1 cellular context compared by ENCODE assay signal in the genomic region with DNA sequence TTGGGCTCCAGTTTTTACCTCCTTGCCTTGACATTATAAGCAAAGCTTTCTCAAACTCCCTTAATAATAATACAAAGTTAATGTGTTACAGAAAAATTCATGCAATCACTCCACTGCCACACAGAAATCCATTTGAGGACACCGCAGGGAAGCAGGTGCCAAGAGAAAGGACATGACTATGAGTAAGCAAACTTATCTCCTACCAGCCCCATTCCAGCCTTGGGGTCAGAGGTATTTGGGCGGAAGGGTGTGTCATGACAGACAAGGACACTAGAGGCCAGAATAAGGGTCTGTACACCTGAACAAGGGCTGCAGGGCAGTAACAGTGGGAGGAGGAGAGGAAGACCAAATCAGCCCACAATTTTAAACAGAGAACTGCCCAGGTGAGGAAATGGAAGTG.
TF ChIP-seq lines count a peak whose summit lies in the region.

No MANE protein-coding gene starts in this region.

TF ChIP-seq in K562, 482 proteins besides CTCF, POLR2A, EP300 and RAD21 (continued from another document):
- TF ChIP-seq, protein P1, sequence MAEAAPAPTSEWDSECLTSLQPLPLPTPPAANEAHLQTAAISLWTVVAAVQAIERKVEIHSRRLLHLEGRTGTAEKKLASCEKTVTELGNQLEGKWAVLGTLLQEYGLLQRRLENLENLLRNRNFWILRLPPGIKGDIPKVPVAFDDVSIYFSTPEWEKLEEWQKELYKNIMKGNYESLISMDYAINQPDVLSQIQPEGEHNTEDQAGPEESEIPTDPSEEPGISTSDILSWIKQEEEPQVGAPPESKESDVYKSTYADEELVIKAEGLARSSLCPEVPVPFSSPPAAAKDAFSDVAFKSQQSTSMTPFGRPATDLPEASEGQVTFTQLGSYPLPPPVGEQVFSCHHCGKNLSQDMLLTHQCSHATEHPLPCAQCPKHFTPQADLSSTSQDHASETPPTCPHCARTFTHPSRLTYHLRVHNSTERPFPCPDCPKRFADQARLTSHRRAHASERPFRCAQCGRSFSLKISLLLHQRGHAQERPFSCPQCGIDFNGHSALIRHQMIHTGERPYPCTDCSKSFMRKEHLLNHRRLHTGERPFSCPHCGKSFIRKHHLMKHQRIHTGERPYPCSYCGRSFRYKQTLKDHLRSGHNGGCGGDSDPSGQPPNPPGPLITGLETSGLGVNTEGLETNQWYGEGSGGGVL (CRISPR knock-in tag; IDR thresholded peaks at IDR 0.05): no peak
- TF ChIP-seq ZBTB1 (CRISPR knock-in tag; IDR thresholded peaks at IDR 0.05; ENCODE audit: borderline replicate concordance, low read depth) (no peak), KAT7 (CRISPR knock-in tag; IDR thresholded peaks at IDR 0.05; ENCODE audit: borderline replicate concordance) (no peak), SMARCE1 (IDR thresholded peaks at IDR 0.05) (no peak), JUND (IDR thresholded peaks at IDR 0.05; ENCODE audit: borderline replicate concordance, low read depth, low read length) (0 out of 2 replicates have a peak, but pooled peaks have one; percentile 44), JUND (tag; IDR thresholded peaks at IDR 0.05; ENCODE audit: borderline replicate concordance, low read depth, low read length) (no peak), FOXK1 (CRISPR knock-in tag; IDR thresholded peaks at IDR 0.05; ENCODE audit: borderline replicate concordance) (no peak), TBL1XR1 (IDR thresholded peaks at IDR 0.05; ENCODE audit: low read length in 2 of 2) (no peak), ZNF77 (CRISPR knock-in tag; IDR thresholded peaks at IDR 0.05) (no peak), FOSL1 (tag; conservative IDR thresholded peaks at IDR 0.05) (peak; percentile 62), PTRF (tag; IDR thresholded peaks at IDR 0.05) (no peak), HDAC6 (IDR thresholded peaks at IDR 0.05; ENCODE audit: low read depth, low read length) (no peak), EHMT2 (IDR thresholded peaks at IDR 0.05) (no peak), NFE2 (IDR thresholded peaks at IDR 0.05; ENCODE audit: low read depth) (peak; percentile 66), ZNF57 (CRISPR knock-in tag; IDR thresholded peaks at IDR 0.05) (no peak), NUFIP1 (IDR thresholded peaks at IDR 0.05; ENCODE audit: partially characterized antibody) (no peak), SP1 (CRISPR knock-in tag; IDR thresholded peaks at IDR 0.05) (no peak), ZNF224 (CRISPR knock-in tag; IDR thresholded peaks at IDR 0.05) (no peak), SMAD3 (CRISPR knock-in tag; conservative IDR thresholded peaks at IDR 0.05) (no peak), NELFE (IDR thresholded peaks at IDR 0.05; ENCODE audit: insufficient read depth, insufficient read length) (no peak), ZNF444 (CRISPR knock-in tag; IDR thresholded peaks at IDR 0.05) (no peak)
- TF ChIP-seq, protein P2, sequence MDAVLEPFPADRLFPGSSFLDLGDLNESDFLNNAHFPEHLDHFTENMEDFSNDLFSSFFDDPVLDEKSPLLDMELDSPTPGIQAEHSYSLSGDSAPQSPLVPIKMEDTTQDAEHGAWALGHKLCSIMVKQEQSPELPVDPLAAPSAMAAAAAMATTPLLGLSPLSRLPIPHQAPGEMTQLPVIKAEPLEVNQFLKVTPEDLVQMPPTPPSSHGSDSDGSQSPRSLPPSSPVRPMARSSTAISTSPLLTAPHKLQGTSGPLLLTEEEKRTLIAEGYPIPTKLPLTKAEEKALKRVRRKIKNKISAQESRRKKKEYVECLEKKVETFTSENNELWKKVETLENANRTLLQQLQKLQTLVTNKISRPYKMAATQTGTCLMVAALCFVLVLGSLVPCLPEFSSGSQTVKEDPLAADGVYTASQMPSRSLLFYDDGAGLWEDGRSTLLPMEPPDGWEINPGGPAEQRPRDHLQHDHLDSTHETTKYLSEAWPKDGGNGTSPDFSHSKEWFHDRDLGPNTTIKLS (IDR thresholded peaks at IDR 0.05; ENCODE audit: borderline replicate concordance, low read depth): no peak
- TF ChIP-seq, protein P3, sequence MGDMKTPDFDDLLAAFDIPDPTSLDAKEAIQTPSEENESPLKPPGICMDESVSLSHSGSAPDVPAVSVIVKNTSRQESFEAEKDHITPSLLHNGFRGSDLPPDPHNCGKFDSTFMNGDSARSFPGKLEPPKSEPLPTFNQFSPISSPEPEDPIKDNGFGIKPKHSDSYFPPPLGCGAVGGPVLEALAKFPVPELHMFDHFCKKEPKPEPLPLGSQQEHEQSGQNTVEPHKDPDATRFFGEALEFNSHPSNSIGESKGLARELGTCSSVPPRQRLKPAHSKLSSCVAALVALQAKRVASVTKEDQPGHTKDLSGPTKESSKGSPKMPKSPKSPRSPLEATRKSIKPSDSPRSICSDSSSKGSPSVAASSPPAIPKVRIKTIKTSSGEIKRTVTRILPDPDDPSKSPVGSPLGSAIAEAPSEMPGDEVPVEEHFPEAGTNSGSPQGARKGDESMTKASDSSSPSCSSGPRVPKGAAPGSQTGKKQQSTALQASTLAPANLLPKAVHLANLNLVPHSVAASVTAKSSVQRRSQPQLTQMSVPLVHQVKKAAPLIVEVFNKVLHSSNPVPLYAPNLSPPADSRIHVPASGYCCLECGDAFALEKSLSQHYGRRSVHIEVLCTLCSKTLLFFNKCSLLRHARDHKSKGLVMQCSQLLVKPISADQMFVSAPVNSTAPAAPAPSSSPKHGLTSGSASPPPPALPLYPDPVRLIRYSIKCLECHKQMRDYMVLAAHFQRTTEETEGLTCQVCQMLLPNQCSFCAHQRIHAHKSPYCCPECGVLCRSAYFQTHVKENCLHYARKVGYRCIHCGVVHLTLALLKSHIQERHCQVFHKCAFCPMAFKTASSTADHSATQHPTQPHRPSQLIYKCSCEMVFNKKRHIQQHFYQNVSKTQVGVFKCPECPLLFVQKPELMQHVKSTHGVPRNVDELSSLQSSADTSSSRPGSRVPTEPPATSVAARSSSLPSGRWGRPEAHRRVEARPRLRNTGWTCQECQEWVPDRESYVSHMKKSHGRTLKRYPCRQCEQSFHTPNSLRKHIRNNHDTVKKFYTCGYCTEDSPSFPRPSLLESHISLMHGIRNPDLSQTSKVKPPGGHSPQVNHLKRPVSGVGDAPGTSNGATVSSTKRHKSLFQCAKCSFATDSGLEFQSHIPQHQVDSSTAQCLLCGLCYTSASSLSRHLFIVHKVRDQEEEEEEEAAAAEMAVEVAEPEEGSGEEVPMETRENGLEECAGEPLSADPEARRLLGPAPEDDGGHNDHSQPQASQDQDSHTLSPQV (IDR thresholded peaks at IDR 0.05): 0 out of 2 replicates have a peak, but pooled peaks have one; percentile 32
- TF ChIP-seq, protein P4, sequence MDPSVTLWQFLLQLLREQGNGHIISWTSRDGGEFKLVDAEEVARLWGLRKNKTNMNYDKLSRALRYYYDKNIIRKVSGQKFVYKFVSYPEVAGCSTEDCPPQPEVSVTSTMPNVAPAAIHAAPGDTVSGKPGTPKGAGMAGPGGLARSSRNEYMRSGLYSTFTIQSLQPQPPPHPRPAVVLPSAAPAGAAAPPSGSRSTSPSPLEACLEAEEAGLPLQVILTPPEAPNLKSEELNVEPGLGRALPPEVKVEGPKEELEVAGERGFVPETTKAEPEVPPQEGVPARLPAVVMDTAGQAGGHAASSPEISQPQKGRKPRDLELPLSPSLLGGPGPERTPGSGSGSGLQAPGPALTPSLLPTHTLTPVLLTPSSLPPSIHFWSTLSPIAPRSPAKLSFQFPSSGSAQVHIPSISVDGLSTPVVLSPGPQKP (CRISPR knock-in tag; IDR thresholded peaks at IDR 0.05): no peak
- TF ChIP-seq, protein P5, sequence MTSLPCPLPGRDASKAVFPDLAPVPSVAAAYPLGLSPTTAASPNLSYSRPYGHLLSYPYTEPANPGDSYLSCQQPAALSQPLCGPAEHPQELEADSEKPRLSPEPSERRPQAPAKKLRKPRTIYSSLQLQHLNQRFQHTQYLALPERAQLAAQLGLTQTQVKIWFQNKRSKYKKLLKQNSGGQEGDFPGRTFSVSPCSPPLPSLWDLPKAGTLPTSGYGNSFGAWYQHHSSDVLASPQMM (CRISPR knock-in tag; IDR thresholded peaks at IDR 0.05): no peak
- TF ChIP-seq, protein P6, sequence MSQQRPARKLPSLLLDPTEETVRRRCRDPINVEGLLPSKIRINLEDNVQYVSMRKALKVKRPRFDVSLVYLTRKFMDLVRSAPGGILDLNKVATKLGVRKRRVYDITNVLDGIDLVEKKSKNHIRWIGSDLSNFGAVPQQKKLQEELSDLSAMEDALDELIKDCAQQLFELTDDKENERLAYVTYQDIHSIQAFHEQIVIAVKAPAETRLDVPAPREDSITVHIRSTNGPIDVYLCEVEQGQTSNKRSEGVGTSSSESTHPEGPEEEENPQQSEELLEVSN (IDR thresholded peaks at IDR 0.05; ENCODE audit: borderline replicate concordance in 1 of 2, extremely low read depth in 1 of 2, insufficient read depth in 1 of 2, insufficient read length in 1 of 2, low read depth in 1 of 2, low read length in 1 of 2, poor library complexity in 1 of 2, severe bottlenecking in 1 of 2): no peak
